8 cellular contexts compared by ENCODE assay signal in the genomic region with DNA sequence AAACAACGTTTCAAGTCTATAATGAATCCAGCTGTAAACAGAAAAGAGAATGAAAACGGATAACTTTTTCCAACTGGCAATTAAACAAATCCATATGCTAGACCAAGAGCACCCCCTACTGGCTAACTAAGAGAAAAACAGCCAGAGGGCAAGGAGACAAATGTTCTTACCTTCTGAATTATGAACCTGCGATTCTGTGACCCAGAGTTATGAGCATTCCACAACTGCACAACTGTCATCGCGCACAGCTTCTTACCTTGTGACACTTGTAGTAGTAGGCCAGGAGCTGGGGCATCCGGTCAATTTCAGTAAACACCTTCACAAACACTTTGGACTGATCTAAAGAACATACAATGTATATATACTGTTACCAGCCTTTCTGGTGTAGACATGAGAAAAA. TPM values are rescaled to one million over a fixed set of nuclear protein-coding genes. Genes with fewer than 3 reads are reported as not detected.
A peak's percentile ranks its signal among the peaks of the same experiment; 100 is the strongest.
DNase-seq lines count a peak whose midpoint lies in the region; ATAC-seq, FAIRE-seq and TF ChIP-seq lines count a peak whose summit lies in the region.

No MANE protein-coding gene starts in this region.

- H3K27ac Mint-ChIP-seq in nephron = no peak overlapping the region

- no peak for TF ChIP-seq POLR2A in erythroblast (IDR thresholded peaks at IDR 0.05; ENCODE audit: low read length)

- H3K27ac ChIP-seq in SJCRH30 = no peak overlapping the region

- DNase-seq in ELR (ENCODE audit: low read depth) (peak; percentile 68), NCI-H1092 treated with DMSO at 0.1 percent for 48 hours (lab: John Stamatoyannopoulos, UW) (peak; percentile 75), SJCRH30 (peak; percentile 15 to 83), erythroblast (lab: John Stamatoyannopoulos, UW) (peak; percentile 81 to 88), HPDE6-E6E7 (ENCODE audit: extremely low spot score) (no peak)

- peak; percentile 91 for FAIRE-seq in A204.1 (lab: Jason Lieb, UNC)

- H3K36me3 Mint-ChIP-seq in nephron (ENCODE audit: low read depth) = peaks cover 54% of the 10 kb centered on the region

- H3K27me3 ChIP-seq in SJCRH30 = no peaks in the 10 kb centered on the region

- H3K4me3 ChIP-seq in SJCRH30 = no peak overlapping the region

- H3K9me3 ChIP-seq in SJCRH30 (replicated peaks) = no peaks in the 10 kb centered on the region

- no peaks in the 10 kb centered on the region for H3K4me1 ChIP-seq in SJCRH30

- no peaks in the 10 kb centered on the region for H3K4me1 Mint-ChIP-seq in nephron

- ATAC-seq in GM18861 (IDR thresholded peaks at IDR 0.05; ENCODE audit: unreplicated experiment) = no peak

- H3K36me3 ChIP-seq in SJCRH30 = peaks cover 6% of the 10 kb centered on the region; the same call in 1 of the 2 replicates

- H3K9me3 Mint-ChIP-seq in nephron = no peaks in the 10 kb centered on the region

- H3K4me3 Mint-ChIP-seq in nephron = no peak overlapping the region

- no peaks in the 10 kb centered on the region for H3K27me3 Mint-ChIP-seq in nephron (ENCODE audit: low read depth)

- peak; percentile 86 to 94 (median 90) for TF ChIP-seq CTCF in nephron (IDR thresholded peaks at IDR 0.05; ENCODE audit: unreplicated experiment in 3 of 3)

RNA-seq across cellular contexts. Expression of gene COG7, which starts 18.6 kb away (rescaled TPM):
- 12.3 and 12.7 TPM in 2 replicates for total RNA-seq in SJCRH30 (2014; rRNA removed; shearing (Covaris generic))
